9 cellular contexts compared by ENCODE assay signal in genomic region chr7:74275401-74275881, GRCh38. TPM values are rescaled to one million over a fixed set of nuclear protein-coding genes. Genes with fewer than 3 reads are reported as not detected.
DNase-seq lines count a peak whose midpoint lies in the region; ATAC-seq and TF ChIP-seq lines count a peak whose summit lies in the region.
"Had no signal": no experiment of that assay in that cellular context is flagged by ENCODE, and none has a peak within 500 bp of the region (broad histone marks: within the 10 kb centered on the region; RNA-seq: fewer than 3 reads in every experiment).

No MANE protein-coding gene starts in this region.

- H3K4me3 ChIP-seq in heart left ventricle (no peak overlapping the region), SJCRH30 (peak overlapping the region; percentile 5; the same call in 1 of the 2 replicates), left ventricle myocardium inferior (no peak overlapping the region), upper lobe of left lung (no peak overlapping the region)

- intact Hi-C loops in heart left ventricle (cut with DNase I), result no loop called here
- intact Hi-C loops in left cardiac atrium (cut with DNase I), result no loop called here
- intact Hi-C loops in left ventricle myocardium inferior (cut with micrococcal nuclease), result no loop called here

- in situ Hi-C loops in G401 (cut with HindIII; ENCODE audit: low sequenced_read_pairs), result no loop called here

- 58 to 69% (median 63%) methylated on average over 6 of the region's 6 CpGs for WGBS in heart left ventricle, 4 donors
- WGBS in upper lobe of left lung, 2 donors, result 68 to 82% methylated on average over 2 to 3 of the region's 6 CpGs

- H3K9me3 ChIP-seq in heart left ventricle (no peaks in the 10 kb centered on the region), SJCRH30 (replicated peaks) (no peaks in the 10 kb centered on the region), left ventricle myocardium inferior (replicated peaks) (no peaks in the 10 kb centered on the region), upper lobe of left lung (no peaks in the 10 kb centered on the region)

- ATAC-seq in heart left ventricle (no peak), left cardiac atrium (no peak), upper lobe of left lung (ENCODE audit: low FRiP score in 2 of 2) (no peak), HG03565 (IDR thresholded peaks at IDR 0.05; ENCODE audit: unreplicated experiment) (no peak)

- H3K27me3 ChIP-seq in heart left ventricle (no peaks in the 10 kb centered on the region), SJCRH30 (no peaks in the 10 kb centered on the region), left ventricle myocardium inferior (ENCODE audit: low read depth) (no peaks in the 10 kb centered on the region), upper lobe of left lung (no peaks in the 10 kb centered on the region)

- no peak for TF ChIP-seq EP300 in upper lobe of left lung (IDR thresholded peaks at IDR 0.05)

- no peak for DNase-seq in heart left ventricle
- no peak for DNase-seq in left cardiac atrium
- DNase-seq in SJCRH30, result peak; percentile 78 to 83
- no peak for DNase-seq in left ventricle myocardium inferior
- DNase-seq in upper lobe of left lung, result peak in 1 of 2 donors; percentile 75
- no peak for DNase-seq in G401 (ENCODE audit: low spot score)
- no peak for DNase-seq in GM19238 (ENCODE audit: insufficient read length, low spot score)
- DNase-seq: GF-D8 had no signal

- H3K36me3 ChIP-seq in heart left ventricle (no peaks in the 10 kb centered on the region), SJCRH30 (no peaks in the 10 kb centered on the region), left ventricle myocardium inferior (no peaks in the 10 kb centered on the region), upper lobe of left lung (no peaks in the 10 kb centered on the region)

- peaks cover 0 to 41% (median 24%) of the 10 kb centered on the region in 12 donors for H3K4me1 ChIP-seq in heart left ventricle
- peaks cover 42% of the 10 kb centered on the region for H3K4me1 ChIP-seq in SJCRH30
- peaks cover 38% of the 10 kb centered on the region for H3K4me1 ChIP-seq in left ventricle myocardium inferior
- peaks cover 22 to 34% (median 32%) of the 10 kb centered on the region in 4 donors for H3K4me1 ChIP-seq in upper lobe of left lung

- H3K27ac ChIP-seq in heart left ventricle (peak overlapping the region in 1 of 12 donors; percentile 24), SJCRH30 (peak overlapping the region; percentile 40), left ventricle myocardium inferior (replicated peaks) (no peak overlapping the region), upper lobe of left lung (no peak overlapping the region)

- TF ChIP-seq CTCF in heart left ventricle (IDR thresholded peaks at IDR 0.05), result peak; percentile 11 to 52 (median 36)
- TF ChIP-seq CTCF in left ventricle myocardium inferior (IDR thresholded peaks at IDR 0.05; ENCODE audit: borderline replicate concordance), result peak; percentile 58
- TF ChIP-seq CTCF in upper lobe of left lung (IDR thresholded peaks at IDR 0.05), result peak in 5 of 6 experiments; percentile 18 to 41 (median 32)

- TF ChIP-seq POLR2A in heart left ventricle (IDR thresholded peaks at IDR 0.05) (no peak), upper lobe of left lung (IDR thresholded peaks at IDR 0.05) (no peak)

RNA-seq across cellular contexts. Expression of gene CLIP2, which starts 13.8 kb away (rescaled TPM):
- total RNA-seq in heart left ventricle (10 to 100 TPM in 3 of 9 donors, 1 to 10 TPM in 6; 4.2 to 17.7 (median 9.0) TPM), left cardiac atrium (10 to 100 TPM in 1 of 2 donors, 1 to 10 TPM in 1; 9.7 to 10.6 TPM), left ventricle myocardium inferior (7.4 TPM), upper lobe of left lung (10 to 100 TPM; 12.1 to 55.5 (median 24.8) TPM)
- polyA plus RNA-seq in heart left ventricle, result 1 to 10 TPM; 5.9 to 9.6 TPM
- total RNA-seq in SJCRH30 (2014; rRNA removed; shearing (Covaris generic)), result 29.1 and 29.7 TPM in 2 replicates
- 33.2 and 34.2 TPM in 2 replicates for total RNA-seq in G401 (2014; rRNA removed; shearing (Covaris generic))

RNA-seq across cellular contexts. Expression of gene RFC2, which starts 21.2 kb away (rescaled TPM):
- total RNA-seq in heart left ventricle (10 to 100 TPM in 6 of 9 donors, 1 to 10 TPM in 3; 7.8 to 20.9 (median 12.2) TPM), left cardiac atrium (10 to 100 TPM; 13.8 to 14.3 TPM), left ventricle myocardium inferior (8.7 TPM), upper lobe of left lung (10 to 100 TPM in 5 of 6 donors, 1 to 10 TPM in 1; 9.5 to 19.4 (median 14.0) TPM)
- polyA plus RNA-seq in heart left ventricle, result 10 to 100 TPM in 1 of 2 donors, 1 to 10 TPM in 1; 9.8 to 21.8 TPM
- total RNA-seq in SJCRH30 (2014; rRNA removed; shearing (Covaris generic)), result 111 and 112 TPM in 2 replicates
- total RNA-seq in G401 (2014; rRNA removed; shearing (Covaris generic)), result 40.6 and 47.9 TPM in 2 replicates

Comparison
In these comparisons a context has a peak if more than half of its experiments do, and no peak if none do; other contexts are left out.
1. DNase-seq: peak in SJCRH30 (2 of 2); none in heart left ventricle (0 of 5), left cardiac atrium (single experiment), left ventricle myocardium inferior (single experiment), G401 (single experiment) and GM19238 (single experiment).
2. Peak in every context shown above with its lines, with median percentiles within 50 percentile points of each other: CTCF ChIP-seq.